In the genomic region with DNA sequence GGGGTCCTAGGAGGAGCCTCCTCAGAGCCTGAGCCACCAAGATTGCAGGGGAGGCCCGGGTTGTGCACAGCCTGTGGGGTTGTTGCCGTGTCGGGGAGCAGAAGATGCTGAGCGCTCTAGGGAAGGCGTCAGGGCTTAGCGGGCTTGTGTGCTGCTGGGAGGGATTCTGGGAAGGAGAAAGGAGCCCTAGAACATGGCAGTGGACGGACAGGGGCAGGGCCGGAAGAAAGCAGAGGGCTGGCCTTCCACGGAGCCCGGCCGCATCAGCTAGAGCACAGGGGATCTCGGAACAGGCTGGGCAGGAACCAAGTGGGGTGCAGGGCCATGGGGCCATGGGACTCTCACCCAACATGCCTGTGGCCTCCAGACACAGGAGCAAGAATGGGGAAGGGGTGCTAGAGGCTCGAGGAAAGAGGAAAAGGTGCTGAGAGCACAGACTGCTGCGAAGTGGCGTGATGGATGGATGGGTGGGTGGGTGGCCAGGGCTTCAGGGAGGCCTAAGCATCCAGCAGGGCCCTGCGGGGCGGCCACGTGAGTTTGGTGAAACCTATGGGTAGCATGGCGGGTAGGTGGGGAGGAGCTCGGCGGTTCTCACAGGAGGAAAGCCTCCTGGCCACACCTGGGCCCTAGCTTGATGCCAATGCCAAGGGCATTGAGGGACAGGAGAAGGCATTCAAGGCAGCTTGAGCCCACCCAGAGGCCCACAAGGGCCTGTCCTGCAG, we compare ENCODE assay signal across 18 cellular contexts. TPM values are rescaled to one million over a fixed set of nuclear protein-coding genes. Genes with fewer than 3 reads are reported as not detected.
DNase-seq lines count a peak whose midpoint lies in the region; ATAC-seq and TF ChIP-seq lines count a peak whose summit lies in the region.
"Had no signal": no experiment of that assay in that cellular context is flagged by ENCODE, and none has a peak within 500 bp of the region (broad histone marks: within the 10 kb centered on the region; RNA-seq: fewer than 3 reads in every experiment).

No MANE protein-coding gene starts in this region.

- TF ChIP-seq POLR2A in right lobe of liver (IDR thresholded peaks at IDR 0.05): no peak

- peaks cover 0 to 4% (median 0%) of the 10 kb centered on the region in 9 donors for H3K4me1 ChIP-seq in heart right ventricle
- peaks cover 1 to 3% of the 10 kb centered on the region in 2 donors for H3K4me1 ChIP-seq in neuronal stem cell (ENCODE audit: control insufficient read depth in 2 of 2, insufficient read depth in 1 of 2, low read depth in 1 of 2, low read length in 2 of 2)
- no peaks in the 10 kb centered on the region for H3K4me1 ChIP-seq in right lobe of liver
- H3K4me1 ChIP-seq: Caco-2 had no signal

- H4K91ac ChIP-seq in neuronal stem cell (ENCODE audit: low read depth, low read length, poor library complexity): no peak overlapping the region

- H3K79me1 ChIP-seq in neuronal stem cell (ENCODE audit: low read depth, low read length): peaks cover 4% of the 10 kb centered on the region

- WGBS in heart right ventricle, 2 donors: 93% methylated on average over 21 of the region's 21 CpGs
- WGBS in neuronal stem cell (ENCODE audit: extremely low coverage in 2 of 2, insufficient read length in 2 of 2, insufficient replicate concordance in 1 of 2), 2 donors: no CpG with 5 or more reads among the region's 21 CpGs
- WGBS in right lobe of liver (ENCODE audit: insufficient coverage, low coverage, low lambda C conversion rate, missing lambda C conversion rate): 88% methylated on average over 7 of the region's 21 CpGs

- DNase-seq in Right ventricle myocardium inferior (ENCODE audit: missing footprints): peak; percentile 64
- no peak for DNase-seq in heart right ventricle
- DNase-seq in iPS-NIHi11 (ENCODE audit: low spot score): peak; percentile 1
- no peak for DNase-seq in neuronal stem cell (ENCODE audit: low spot score)
- no peak for DNase-seq in right lobe of liver
- no peak for DNase-seq in activated CD8-positive, alpha-beta memory T cell treated with anti-CD3 and anti-CD28 coated beads, Interleukin-2, amount 50 U/mL, for 48 hours
- DNase-seq: CD4-positive, CD25-positive, alpha-beta regulatory T cell; DMS153; GDM1; GOT3; KBM-7; MV-4-11; NCI-H1694 treated with DMSO at 0.1 percent for 48 hours; SHP77 treated with DMSO at 0.1 percent for 48 hours had no signal

- H3K4me3 ChIP-seq in heart right ventricle (no peak overlapping the region), neuronal stem cell (ENCODE audit: low read length in 2 of 2) (peak overlapping the region in 1 of 2 donors; percentile 34), right lobe of liver (no peak overlapping the region)
- H3K4me3 ChIP-seq: Peyer's patch had no signal

- H3K36me3 ChIP-seq in heart right ventricle: peaks cover 0 to 55% (median 0%) of the 10 kb centered on the region in 9 donors
- no peaks in the 10 kb centered on the region for H3K36me3 ChIP-seq in neuronal stem cell (replicated peaks in 1 of 2; ENCODE audit: control insufficient read depth in 2 of 2, insufficient read depth in 2 of 2, low read length in 2 of 2)
- peaks cover 0 to 41% (median 2%) of the 10 kb centered on the region in 4 donors for H3K36me3 ChIP-seq in right lobe of liver

- intact Hi-C loops in Right ventricle myocardium inferior (cut with DNase I): no loop called here
- intact Hi-C loops in heart right ventricle (cut with DNase I): no loop called here
- intact Hi-C loops in right lobe of liver (cut with DNase I): no loop called here

- H3K9ac ChIP-seq in neuronal stem cell (ENCODE audit: low read depth, low read length, poor library complexity): peak overlapping the region; percentile 21

- H3K14ac ChIP-seq in neuronal stem cell (ENCODE audit: low read length): no peak overlapping the region

- H3K4me2 ChIP-seq in neuronal stem cell (ENCODE audit: insufficient read depth, low read length, poor library complexity, severe bottlenecking): no peak overlapping the region

- no peak overlapping the region for H3K4ac ChIP-seq in neuronal stem cell (ENCODE audit: low read length)

- H4K8ac ChIP-seq in neuronal stem cell (ENCODE audit: low read depth, low read length): no peak overlapping the region

- H2AK5ac ChIP-seq in neuronal stem cell (ENCODE audit: low read depth, low read length): no peak overlapping the region

- H3K27ac ChIP-seq in heart right ventricle (no peak overlapping the region), neuronal stem cell (replicated peaks; ENCODE audit: low read length) (no peak overlapping the region), right lobe of liver (no peak overlapping the region)
- H3K27ac ChIP-seq: Peyer's patch had no signal

- H2BK15ac ChIP-seq in neuronal stem cell (ENCODE audit: low read length): no peak overlapping the region

- H2BK12ac ChIP-seq in neuronal stem cell (ENCODE audit: low read length): no peak overlapping the region

- H2AFZ ChIP-seq in neuronal stem cell (ENCODE audit: low read length): no peak overlapping the region

- H3K27me3 ChIP-seq in heart right ventricle: peaks cover 0 to 9% (median 0%) of the 10 kb centered on the region in 7 donors
- peaks cover 0 to 70% (median 0%) of the 10 kb centered on the region in 3 experiments for H3K27me3 ChIP-seq in neuronal stem cell (ENCODE audit: control insufficient read depth in 3 of 3, insufficient read depth in 3 of 3, low read depth in 1 of 3, low read length in 3 of 3)
- H3K27me3 ChIP-seq in right lobe of liver: no peaks in the 10 kb centered on the region
- H3K27me3 ChIP-seq: Peyer's patch had no signal

- no peaks in the 10 kb centered on the region for H3K9me3 ChIP-seq in heart right ventricle
- no peaks in the 10 kb centered on the region for H3K9me3 ChIP-seq in neuronal stem cell (replicated peaks in 1 of 2; ENCODE audit: control insufficient read depth in 2 of 2, insufficient read depth in 1 of 2, low read depth in 1 of 2, low read length in 2 of 2)
- H3K9me3 ChIP-seq in right lobe of liver: no peaks in the 10 kb centered on the region
- H3K9me3 ChIP-seq: Caco-2, Peyer's patch had no signal

- no peak overlapping the region for H2BK120ac ChIP-seq in neuronal stem cell (ENCODE audit: low read depth, low read length)

- ATAC-seq in Right ventricle myocardium inferior: no peak
- no peak for ATAC-seq in heart right ventricle
- ATAC-seq in HG03135 (IDR thresholded peaks at IDR 0.05; ENCODE audit: unreplicated experiment): no peak
- no peak for ATAC-seq in right lobe of liver
- no peak for ATAC-seq in GM19351 (IDR thresholded peaks at IDR 0.05; ENCODE audit: unreplicated experiment)

- peak overlapping the region; percentile 10 for H3K23ac ChIP-seq in neuronal stem cell (ENCODE audit: low read depth, low read length, poor library complexity)

- no peak overlapping the region for H2BK5ac ChIP-seq in neuronal stem cell (ENCODE audit: low read length)

- no peak for TF ChIP-seq CTCF in heart right ventricle (IDR thresholded peaks at IDR 0.05)
- TF ChIP-seq CTCF in right lobe of liver (IDR thresholded peaks at IDR 0.05): no peak

- H3K18ac ChIP-seq in neuronal stem cell (ENCODE audit: low read length): no peak overlapping the region

RNA-seq across cellular contexts. Expression of gene MTERF4, which starts 35.8 kb away (rescaled TPM):
- total RNA-seq in Right ventricle myocardium inferior: 23.0 TPM
- total RNA-seq in heart right ventricle: 10 to 100 TPM; 18.9 to 27.1 (median 23.2) TPM
- 10 to 100 TPM; 18.5 to 22.9 TPM for polyA plus RNA-seq in heart right ventricle
- 19.9 TPM for polyA plus RNA-seq in neuronal stem cell (2013, experiment 1 of 2)
- 20.1 TPM for polyA plus RNA-seq in neuronal stem cell (2013, experiment 2 of 2)
- 10 to 100 TPM; 12.1 to 26.3 (median 17.0) TPM for total RNA-seq in right lobe of liver

Comparison
In these comparisons a context has a peak if more than half of its experiments do, and no peak if none do; other contexts are left out.
1. DNase-seq: peak in Right ventricle myocardium inferior (single experiment) and iPS-NIHi11 (single experiment); none in heart right ventricle (0 of 2), neuronal stem cell (single experiment), right lobe of liver (0 of 3) and activated CD8-positive, alpha-beta memory T cell treated with anti-CD3 and anti-CD28 coated beads, Interleukin-2, amount 50 U/mL, for 48 hours (single experiment).